Comparison of ENCODE assay signal across 9 cellular contexts in genomic region chr1:16677552-16678423, GRCh38. TPM values are rescaled to one million over a fixed set of nuclear protein-coding genes. Genes with fewer than 3 reads are reported as not detected.
DNase-seq lines count a peak whose midpoint lies in the region; ATAC-seq and TF ChIP-seq lines count a peak whose summit lies in the region.
"Had no signal": no experiment of that assay in that cellular context is flagged by ENCODE, and none has a peak within 500 bp of the region (broad histone marks: within the 10 kb centered on the region; RNA-seq: fewer than 3 reads in every experiment).

No MANE protein-coding gene starts in this region.

- H3K36me3 Mint-ChIP-seq in neural crest cell (ENCODE audit: low read depth), result peaks cover 2% of the 10 kb centered on the region

- DNase-seq in DMS53 (lab: John Stamatoyannopoulos, UW), result peak; percentile 90
- DNase-seq in dermis blood vessel endothelial cell, result peak; percentile 58
- no peak for DNase-seq in neural crest cell (ENCODE audit: low read depth, low spot score)
- DNase-seq in COLO668 (lab: John Stamatoyannopoulos, UW; ENCODE audit: unreplicated experiment), result no peak
- DNase-seq in cortex of kidney (lab: John Stamatoyannopoulos, UW), result no peak

- H3K9me3 Mint-ChIP-seq in neural crest cell, result peaks cover 2% of the 10 kb centered on the region
- H3K9me3 Mint-ChIP-seq: nephron had no signal

- peak; percentile 44 for ATAC-seq in HG03432 (IDR thresholded peaks at IDR 0.05; ENCODE audit: unreplicated experiment)
- ATAC-seq in SK-N-SH treated with all-trans-retinoic acid at 6 μM for 48 hours, result peak; percentile 98
- no peak for ATAC-seq in GM19463 (IDR thresholded peaks at IDR 0.05; ENCODE audit: unreplicated experiment)

- H3K4me1 Mint-ChIP-seq in neural crest cell, result peaks cover 8% of the 10 kb centered on the region
- H3K4me1 Mint-ChIP-seq: nephron had no signal

- TF ChIP-seq CTCF in neural crest cell (conservative IDR thresholded peaks at IDR 0.05), result no peak

- no peak overlapping the region for H3K27ac Mint-ChIP-seq in neural crest cell (ENCODE audit: unreplicated experiment)
- H3K27ac Mint-ChIP-seq: nephron had no signal

- peak overlapping the region; percentile 69 for H3K4me3 Mint-ChIP-seq in neural crest cell
- H3K4me3 Mint-ChIP-seq: nephron had no signal

- peaks cover 11% of the 10 kb centered on the region for H3K27me3 Mint-ChIP-seq in neural crest cell (ENCODE audit: low read depth)

TF ChIP-seq in SK-N-SH treated with all-trans-retinoic acid at 6 μM for 48 hours, 23 proteins besides CTCF, POLR2A, EP300 and RAD21:
- TF ChIP-seq TSHZ2 (CRISPR knock-in tag; IDR thresholded peaks at IDR 0.05) (no peak), ISL1 (CRISPR knock-in tag; IDR thresholded peaks at IDR 0.05) (no peak), CREB5 (CRISPR knock-in tag; IDR thresholded peaks at IDR 0.05; ENCODE audit: low read depth) (no peak), CSDC2 (CRISPR knock-in tag; IDR thresholded peaks at IDR 0.05) (no peak), ZNF70 (CRISPR knock-in tag; IDR thresholded peaks at IDR 0.05) (no peak), ZNF8 (CRISPR knock-in tag; IDR thresholded peaks at IDR 0.05) (no peak), SNAI2 (CRISPR knock-in tag; IDR thresholded peaks at IDR 0.05) (no peak), GLIS3 (CRISPR knock-in tag; IDR thresholded peaks at IDR 0.05) (no peak), PPARA (CRISPR knock-in tag; IDR thresholded peaks at IDR 0.05; ENCODE audit: borderline replicate concordance) (no peak), OSR1 (CRISPR knock-in tag; IDR thresholded peaks at IDR 0.05) (no peak), POU6F1 (CRISPR knock-in tag; IDR thresholded peaks at IDR 0.05; ENCODE audit: borderline replicate concordance, low read depth) (no peak), ZC3H10 (CRISPR knock-in tag; IDR thresholded peaks at IDR 0.05) (no peak), PATZ1 (CRISPR knock-in tag; IDR thresholded peaks at IDR 0.05; ENCODE audit: borderline replicate concordance) (no peak), ESRRG (CRISPR knock-in tag; IDR thresholded peaks at IDR 0.05) (no peak), ZFP30 (CRISPR knock-in tag; IDR thresholded peaks at IDR 0.05) (no peak), ZFP3 (CRISPR knock-in tag; IDR thresholded peaks at IDR 0.05) (no peak), ARNTL (CRISPR knock-in tag; IDR thresholded peaks at IDR 0.05; ENCODE audit: borderline replicate concordance, low read depth) (no peak), ZNF565 (CRISPR knock-in tag; conservative IDR thresholded peaks at IDR 0.05; ENCODE audit: low read depth) (no peak), TCF4 (CRISPR knock-in tag; IDR thresholded peaks at IDR 0.05; ENCODE audit: borderline replicate concordance) (no peak)

RNA-seq across cellular contexts. Expression of gene RNU1-3, which starts 11.0 kb away (rescaled TPM):
- total RNA-seq in dermis blood vessel endothelial cell (under 0.01 TPM in 2 replicates), neural crest cell (2,478 and 3,042 TPM in 2 replicates)

Comparison
In these comparisons a context has a peak if more than half of its experiments do, and no peak if none do; other contexts are left out.
1. DNase-seq: peak in DMS53 (single experiment) and dermis blood vessel endothelial cell (single experiment); none in neural crest cell (single experiment), COLO668 (single experiment) and cortex of kidney (single experiment).
2. RNA of gene RNU1-3, which starts 11.0 kb away (total RNA-seq): 2,478 to 3,042 TPM in neural crest cell; under 0.01 TPM in dermis blood vessel endothelial cell; every median in the first group is over 1,000 times any median in the second.